Comparison of ENCODE assay signal across 19 cellular contexts in genomic region chr15:84387086-84387485, GRCh38.
A peak's percentile ranks its signal among the peaks of the same experiment; 100 is the strongest.
DNase-seq lines count a peak whose midpoint lies in the region; ATAC-seq and TF ChIP-seq lines count a peak whose summit lies in the region.
"Had no signal": no experiment of that assay in that cellular context is flagged by ENCODE, and none has a peak within 500 bp of the region (broad histone marks: within the 10 kb centered on the region; RNA-seq: fewer than 3 reads in every experiment).

No MANE protein-coding gene starts in this region.

- ATAC-seq in activated CD4-positive, CD25-positive, alpha-beta regulatory T cell treated with anti-CD3 and anti-CD28 coated beads, Interleukin-2, amount 50 U/mL, for 24 hours: no peak
- no peak for ATAC-seq in stimulated activated naive CD8-positive, alpha-beta T cell treated with anti-CD3 and anti-CD28 coated beads, Interleukin-15, amount 100 ng/mL, for 72 hours
- ATAC-seq in stimulated activated naive CD8-positive, alpha-beta T cell treated with anti-CD3 and anti-CD28 coated beads, Interleukin-15, Interleukin-2, amounts not matched to agents 100 U/mL and 50 U/mL, for 24 hours: no peak
- ATAC-seq in HG02884 (IDR thresholded peaks at IDR 0.05; ENCODE audit: unreplicated experiment): no peak

- no peak overlapping the region for H3K27ac ChIP-seq in ovary
- H3K27ac ChIP-seq: 22Rv1, C4-2B had no signal

- no peaks in the 10 kb centered on the region for H3K4me1 Mint-ChIP-seq in stimulated activated naive CD8-positive, alpha-beta T cell treated with anti-CD3 and anti-CD28 coated beads, Interleukin-15, amount 100 ng/mL, for 72 hours

- no peak for TF ChIP-seq CTCF in ovary (IDR thresholded peaks at IDR 0.05)

- TF ChIP-seq EP300 in ovary (IDR thresholded peaks at IDR 0.05): no peak

- H3K27ac Mint-ChIP-seq in stimulated activated naive CD8-positive, alpha-beta T cell treated with anti-CD3 and anti-CD28 coated beads, Interleukin-15, amount 100 ng/mL, for 72 hours: peak overlapping the region; percentile 52 to 63

- H3K4me3 ChIP-seq in ovary: no peak overlapping the region
- H3K4me3 ChIP-seq: MG63 had no signal

- no peaks in the 10 kb centered on the region for H3K36me3 ChIP-seq in ovary
- H3K36me3 ChIP-seq: MG63 had no signal

- peak; percentile 17 for DNase-seq in activated CD4-positive, CD25-positive, alpha-beta regulatory T cell treated with anti-CD3 and anti-CD28 coated beads, Interleukin-2, amount 50 U/mL, for 72 hours
- DNase-seq in stimulated activated naive CD8-positive, alpha-beta T cell treated with anti-CD3 and anti-CD28 coated beads, Interleukin-15, amount 100 ng/mL, for 72 hours: no peak
- DNase-seq in stimulated activated naive CD8-positive, alpha-beta T cell treated with anti-CD3 and anti-CD28 coated beads, Interleukin-15, Interleukin-2, amounts not matched to agents 100 U/mL and 50 U/mL, for 24 hours: no peak
- DNase-seq in ovary: peak in 4 of 5 donors; percentile 5 to 27 (median 11)
- DNase-seq in SW 1271 (lab: John Stamatoyannopoulos, UW): no peak
- no peak for DNase-seq in DMS79 (lab: John Stamatoyannopoulos, UW)
- DNase-seq: AML-193, GOT3, Kasumi-1, MG63, NCI-H1048, NCI-H1436, NCI-H1930, NCI-H345, NCI-H524 treated with DMSO at 0.1 percent for 48 hours had no signal

- H3K27me3 Mint-ChIP-seq in stimulated activated naive CD8-positive, alpha-beta T cell treated with anti-CD3 and anti-CD28 coated beads, Interleukin-15, amount 100 ng/mL, for 72 hours: peaks cover 49% of the 10 kb centered on the region

- intact Hi-C loops in ovary (cut with DNase I): no loop called here

- TF ChIP-seq POLR2A in ovary (IDR thresholded peaks at IDR 0.05): no peak

- WGBS in ovary, 3 donors: 59 to 69% (median 63%) methylated on average over 8 of the region's 8 CpGs

- H3K27me3 ChIP-seq in ovary: no peaks in the 10 kb centered on the region

- no peaks in the 10 kb centered on the region for H3K9me3 ChIP-seq in ovary
- H3K9me3 ChIP-seq: MG63 had no signal

- no peaks in the 10 kb centered on the region for H3K9me3 Mint-ChIP-seq in stimulated activated naive CD8-positive, alpha-beta T cell treated with anti-CD3 and anti-CD28 coated beads, Interleukin-15, amount 100 ng/mL, for 72 hours

- H3K4me3 Mint-ChIP-seq in stimulated activated naive CD8-positive, alpha-beta T cell treated with anti-CD3 and anti-CD28 coated beads, Interleukin-15, amount 100 ng/mL, for 72 hours: no peak overlapping the region

- no peaks in the 10 kb centered on the region for H3K4me1 ChIP-seq in ovary (ENCODE audit: insufficient read depth)

Comparison
In these comparisons a context has a peak if more than half of its experiments do, and no peak if none do; other contexts are left out.
1. DNase-seq: peak in activated CD4-positive, CD25-positive, alpha-beta regulatory T cell treated with anti-CD3 and anti-CD28 coated beads, Interleukin-2, amount 50 U/mL, for 72 hours (single experiment) and ovary (4 of 5); none in stimulated activated naive CD8-positive, alpha-beta T cell treated with anti-CD3 and anti-CD28 coated beads, Interleukin-15, amount 100 ng/mL, for 72 hours (0 of 2), stimulated activated naive CD8-positive, alpha-beta T cell treated with anti-CD3 and anti-CD28 coated beads, Interleukin-15, Interleukin-2, amounts not matched to agents 100 U/mL and 50 U/mL, for 24 hours (single experiment), SW 1271 (0 of 2) and DMS79 (single experiment).